20 cellular contexts compared by ENCODE assay signal in genomic region chr10:96706331-96706853, GRCh38. TPM values are rescaled to one million over a fixed set of nuclear protein-coding genes. Genes with fewer than 3 reads are reported as not detected.
DNase-seq lines count a peak whose midpoint lies in the region; ATAC-seq and TF ChIP-seq lines count a peak whose summit lies in the region.
"Had no signal": no experiment of that assay in that cellular context is flagged by ENCODE, and none has a peak within 500 bp of the region (broad histone marks: within the 10 kb centered on the region; RNA-seq: fewer than 3 reads in every experiment).

No MANE protein-coding gene starts in this region.

- H3K9me3 ChIP-seq in Karpas-422 (ENCODE audit: low read length) (no peaks in the 10 kb centered on the region), neutrophil (no peaks in the 10 kb centered on the region), tibial nerve (no peaks in the 10 kb centered on the region)
- H3K9me3 ChIP-seq: ovary, right lobe of liver had no signal

- H2AFZ ChIP-seq in Karpas-422 (ENCODE audit: low read length), result no peak overlapping the region
- H2AFZ ChIP-seq: hepatocyte had no signal

- H3K36me3 ChIP-seq in Karpas-422 (ENCODE audit: insufficient read depth, low read length) (peaks cover 7% of the 10 kb centered on the region), neutrophil (peaks cover 29% of the 10 kb centered on the region), tibial nerve (no peaks in the 10 kb centered on the region)
- H3K36me3 ChIP-seq: ovary had no signal

- peak; percentile 47 for ATAC-seq in GM21529 (IDR thresholded peaks at IDR 0.05; ENCODE audit: unreplicated experiment)
- ATAC-seq: activated CD4-positive, alpha-beta T cell treated with anti-CD3 and anti-CD28 coated beads for 36 hours; K562; right lobe of liver had no signal

- peak overlapping the region; percentile 35 for H3K9ac ChIP-seq in Karpas-422 (ENCODE audit: low read length)

- H3K9me2 ChIP-seq in Karpas-422 (replicated peaks; ENCODE audit: insufficient read depth, low read length), result no peaks in the 10 kb centered on the region

- peaks cover 94% of the 10 kb centered on the region for H3K4me1 ChIP-seq in Karpas-422 (ENCODE audit: low read length)
- peaks cover 66 to 74% of the 10 kb centered on the region in 2 experiments for H3K4me1 ChIP-seq in neutrophil (ENCODE audit: control insufficient read depth in 1 of 2, insufficient read depth in 1 of 2, low read depth in 1 of 2, low read length in 1 of 2)
- H3K4me1 ChIP-seq in tibial nerve, result no peaks in the 10 kb centered on the region

- no peak for TF ChIP-seq POLR2A in tibial nerve (IDR thresholded peaks at IDR 0.05)

- peaks cover 66% of the 10 kb centered on the region for H3K79me2 ChIP-seq in Karpas-422 (ENCODE audit: low read length)
- H3K79me2 ChIP-seq: hepatocyte had no signal

- intact Hi-C loops in posterior vena cava (cut with DNase I), result no loop called here

- no peaks in the 10 kb centered on the region for H3K27me3 ChIP-seq in Karpas-422 (ENCODE audit: low read length)
- no peaks in the 10 kb centered on the region for H3K27me3 ChIP-seq in neutrophil
- H3K27me3 ChIP-seq in tibial nerve, result no peaks in the 10 kb centered on the region
- H3K27me3 ChIP-seq: hepatocyte, ovary, right lobe of liver had no signal

- H3K27ac ChIP-seq in Karpas-422 (ENCODE audit: low read length) (peak overlapping the region; percentile 100), neutrophil (peak overlapping the region; percentile 51), tibial nerve (no peak overlapping the region)
- H3K27ac ChIP-seq: hepatocyte, ovary, right lobe of liver, RWPE1 had no signal

- no peak for TF ChIP-seq CTCF in GM13976 (IDR thresholded peaks at IDR 0.05; ENCODE audit: borderline replicate concordance, control extremely low read depth, extremely low read depth, insufficient read depth, missing control alignments)
- TF ChIP-seq CTCF in neutrophil (IDR thresholded peaks at IDR 0.05), result no peak
- no peak for TF ChIP-seq CTCF in tibial nerve (IDR thresholded peaks at IDR 0.05)

- in situ Hi-C loops in GM13976 (cut with MboI; ENCODE audit: low sequenced_read_pairs, unreplicated experiment), result no loop called here

- no peaks in the 10 kb centered on the region for H4K20me1 ChIP-seq in Karpas-422 (ENCODE audit: insufficient read depth, low read depth, low read length)

- H3K4me3 ChIP-seq in Karpas-422 (ENCODE audit: low read length) (no peak overlapping the region), neutrophil (ENCODE audit: low read depth in 1 of 2, low read length in 1 of 2) (no peak overlapping the region), tibial nerve (no peak overlapping the region)
- H3K4me3 ChIP-seq: hepatocyte, K562, lung, ovary, right lobe of liver had no signal

- peak overlapping the region; percentile 47 for H3K4me2 ChIP-seq in Karpas-422 (ENCODE audit: low read depth, low read length, poor library complexity, severe bottlenecking)
- H3K4me2 ChIP-seq: hepatocyte had no signal

- DNase-seq in GM13976 (ENCODE audit: low spot score), result peak; percentile 64
- DNase-seq in Karpas-422, result no peak
- no peak for DNase-seq in DMS 273 treated with DMSO at 0.1 percent for 48 hours (lab: John Stamatoyannopoulos, UW)
- DNase-seq in posterior vena cava (ENCODE audit: low spot score), result no peak
- DNase-seq in tibial nerve (ENCODE audit: low spot score in 2 of 2), result no peak
- no peak for DNase-seq in hepatic stellate cell (ENCODE audit: low spot score)
- DNase-seq: activated CD4-positive, alpha-beta T cell treated with anti-CD3 and anti-CD28 coated beads for 36 hours; NCI-H1048; NCI-H2029 treated with DMSO at 0.1 percent for 48 hours; NCI-H446; NK-92 treated with Interleukin-12 subunit alpha and Interleukin-12 subunit beta, amount 100 ng/mL, for 24 hours; ovary; right lobe of liver; stimulated activated naive CD4-positive, alpha-beta T cell had no signal

- 76 to 84% methylated on average over 1 of the region's 1 CpG for WGBS in tibial nerve, 2 donors

- no peak for TF ChIP-seq EP300 in tibial nerve (IDR thresholded peaks at IDR 0.05)

RNA-seq across cellular contexts. Expression of gene PIK3AP1, which starts 13.9 kb away (rescaled TPM):
- total RNA-seq in Karpas-422 (2014; rRNA removed; shearing (Covaris generic); ENCODE audit: low replicate concordance), result 131 and 162 TPM in 2 replicates
- 10 to 100 TPM in 1 of 2 donors, 1 to 10 TPM in 1; 5.8 to 14.5 TPM for total RNA-seq in posterior vena cava
- 10 to 100 TPM in 3 of 4 donors, 1 to 10 TPM in 1; 7.1 to 21.3 (median 14.2) TPM for total RNA-seq in tibial nerve

Comparison
In these comparisons a context has a peak if more than half of its experiments do, and no peak if none do; other contexts are left out.
1. H3K27ac ChIP-seq: peak in Karpas-422 (single experiment) and neutrophil (single experiment); none in tibial nerve (0 of 4).